In genomic region chr12:120539303-120539702, GRCh38 we compare ENCODE assay signal across 8 cellular contexts. TPM values are rescaled to one million over a fixed set of nuclear protein-coding genes. Genes with fewer than 3 reads are reported as not detected.
DNase-seq lines count a peak whose midpoint lies in the region; ATAC-seq and TF ChIP-seq lines count a peak whose summit lies in the region.

No MANE protein-coding gene starts in this region.

- H3K36me3 ChIP-seq in osteoblast (ENCODE audit: insufficient read depth, low read length) (peaks cover 8% of the 10 kb centered on the region), Caco-2 (ENCODE audit: control insufficient read depth, insufficient read depth, low read length) (0 out of 2 replicates have a peak, but pooled peaks cover 2% of the 10 kb centered on the region)

- POLR2A ChIA-PET in RWPE1 (lab: Yijun Ruan, JAX; ENCODE audit: low non-redundant PET) (interaction anchor here (0.6 kb wide), 1 partner anchor 17 kb away, joined by 7 read pairs; no protein-coding TSS in a partner anchor), Caco-2 (lab: Charles Lee) (interaction anchor here (0.6 kb wide), 1 partner anchor 222 kb away, joined by 3 read pairs; no protein-coding TSS in a partner anchor)

- H3K27ac Mint-ChIP-seq in endothelial cell (ENCODE audit: unreplicated experiment) (peak overlapping the region; percentile 48), Caco-2 (ENCODE audit: unreplicated experiment) (no peak overlapping the region), progenitor cell of endocrine pancreas (no peak overlapping the region)

- H3K9me3 Mint-ChIP-seq in endothelial cell (ENCODE audit: unreplicated experiment) (no peaks in the 10 kb centered on the region), Caco-2 (ENCODE audit: unreplicated experiment) (no peaks in the 10 kb centered on the region), progenitor cell of endocrine pancreas (ENCODE audit: low read depth) (no peaks in the 10 kb centered on the region)

- H3K4me1 ChIP-seq in osteoblast (ENCODE audit: insufficient read depth, low read length) (peaks cover 59% of the 10 kb centered on the region), Caco-2 (peaks cover 34% of the 10 kb centered on the region)

- TF ChIP-seq CTCF in RWPE1 (conservative IDR thresholded peaks at IDR 0.05; ENCODE audit: low read depth) (no peak), endothelial cell (IDR thresholded peaks at IDR 0.05; ENCODE audit: unreplicated experiment) (no peak), osteoblast (IDR thresholded peaks at IDR 0.05; ENCODE audit: extremely low read depth, low read depth, low read length) (no peak), Caco-2 (IDR thresholded peaks at IDR 0.05; ENCODE audit: insufficient read depth in 1 of 2, low read depth in 1 of 2, low read length in 1 of 2, severe bottlenecking in 1 of 2, unreplicated experiment in 1 of 2) (no peak), progenitor cell of endocrine pancreas (IDR thresholded peaks at IDR 0.05; ENCODE audit: unreplicated experiment) (no peak)

- peaks cover 100% of the 10 kb centered on the region for H3K79me2 ChIP-seq in osteoblast (ENCODE audit: insufficient read depth, low read length)

- H3K27me3 ChIP-seq in osteoblast (ENCODE audit: insufficient read depth, low read length) (no peaks in the 10 kb centered on the region), Caco-2 (replicated peaks; ENCODE audit: control insufficient read depth, insufficient read depth, low read length) (no peaks in the 10 kb centered on the region)

- no TSS peak for BruUV-seq in Caco-2 (replicated peaks; lab: Mats Ljungman, UMichigan)

- H3K27ac ChIP-seq in RWPE1 (no peak overlapping the region), osteoblast (ENCODE audit: low read depth, low read length) (peak overlapping the region; percentile 58)

- CTCF ChIA-PET in RWPE1 (lab: Yijun Ruan, JAX) (interaction anchor here (0.5 to 0.8 kb wide), 2 partner anchors 12 to 174 kb away, joined by 3 read pairs; no protein-coding TSS in a partner anchor), Caco-2 (lab: Charles Lee) (interaction anchor here (1.2 kb wide), 1 partner anchor 10 kb away, joined by 3 read pairs; no protein-coding TSS in a partner anchor)

- DNase-seq in EH (ENCODE audit: low read depth): peak; percentile 25
- DNase-seq in RWPE1 (ENCODE audit: low spot score): peak; percentile 33
- no peak for DNase-seq in endothelial cell (ENCODE audit: low spot score)
- DNase-seq in osteoblast (ENCODE audit: insufficient read length, low spot score, missing footprints): no peak
- DNase-seq in Caco-2: no peak
- no peak for DNase-seq in NCI-H2107 (lab: John Stamatoyannopoulos, UW)
- DNase-seq in progenitor cell of endocrine pancreas (ENCODE audit: low spot score, unreplicated experiment): no peak

- peaks cover 3% of the 10 kb centered on the region for H3K36me3 Mint-ChIP-seq in endothelial cell (ENCODE audit: low read depth, unreplicated experiment)
- H3K36me3 Mint-ChIP-seq in Caco-2 (ENCODE audit: insufficient read depth, unreplicated experiment): peaks cover 65% of the 10 kb centered on the region
- peaks cover 12% of the 10 kb centered on the region for H3K36me3 Mint-ChIP-seq in progenitor cell of endocrine pancreas (ENCODE audit: insufficient read depth)

- peaks cover 35% of the 10 kb centered on the region for H3K4me1 Mint-ChIP-seq in endothelial cell (ENCODE audit: unreplicated experiment)
- H3K4me1 Mint-ChIP-seq in Caco-2 (ENCODE audit: low read depth, unreplicated experiment): peaks cover 7% of the 10 kb centered on the region
- H3K4me1 Mint-ChIP-seq in progenitor cell of endocrine pancreas (ENCODE audit: low read depth): peaks cover 40% of the 10 kb centered on the region

- H3K27me3 Mint-ChIP-seq in endothelial cell (ENCODE audit: unreplicated experiment): no peaks in the 10 kb centered on the region
- no peaks in the 10 kb centered on the region for H3K27me3 Mint-ChIP-seq in Caco-2 (ENCODE audit: insufficient read depth, unreplicated experiment)
- no peaks in the 10 kb centered on the region for H3K27me3 Mint-ChIP-seq in progenitor cell of endocrine pancreas

- H3K4me3 Mint-ChIP-seq in endothelial cell (ENCODE audit: unreplicated experiment) (no peak overlapping the region), Caco-2 (ENCODE audit: unreplicated experiment) (no peak overlapping the region), progenitor cell of endocrine pancreas (ENCODE audit: low read depth) (no peak overlapping the region)

- H3K4me2 ChIP-seq in osteoblast (ENCODE audit: insufficient read depth, low read length): peak overlapping the region; percentile 96

- intact Hi-C loops in Caco-2 (cut with micrococcal nuclease; ENCODE audit: unreplicated experiment): no loop called here

- H3K9me3 ChIP-seq in osteoblast (ENCODE audit: low read depth, low read length) (no peaks in the 10 kb centered on the region), Caco-2 (no peaks in the 10 kb centered on the region)

- no peak overlapping the region for H2AFZ ChIP-seq in osteoblast (ENCODE audit: low read length)

- H3K4me3 ChIP-seq in osteoblast (ENCODE audit: insufficient read depth, low read length) (no peak overlapping the region), Caco-2 (ENCODE audit: low read depth, low read length) (no peak overlapping the region)

- no peak for ATAC-seq in HG03439 (IDR thresholded peaks at IDR 0.05; ENCODE audit: unreplicated experiment)

- H4K20me1 ChIP-seq in osteoblast (ENCODE audit: insufficient read depth, low read length): peaks cover 91% of the 10 kb centered on the region

RNA-seq across cellular contexts. Expression of gene RNF10, which starts 5.1 kb away (rescaled TPM):
- 157 TPM for total RNA-seq in endothelial cell (ENCODE audit: unreplicated experiment)
- total RNA-seq in osteoblast: 117 and 122 TPM in 2 replicates
- 133 and 164 TPM in 2 replicates for total RNA-seq in Caco-2 (2022)
- total RNA-seq in progenitor cell of endocrine pancreas: 167 and 171 TPM in 2 replicates

RNA-seq across cellular contexts. Expression of gene COQ5, which starts 10.3 kb away (rescaled TPM):
- 27.2 TPM for total RNA-seq in endothelial cell (ENCODE audit: unreplicated experiment)
- 15.2 and 19.2 TPM in 2 replicates for total RNA-seq in osteoblast
- 20.7 and 20.9 TPM in 2 replicates for total RNA-seq in Caco-2 (2022)
- total RNA-seq in progenitor cell of endocrine pancreas: 33.3 and 36.2 TPM in 2 replicates

RNA-seq across cellular contexts. Expression of gene POP5, which starts 41.9 kb away (rescaled TPM):
- 17.8 TPM for total RNA-seq in endothelial cell (ENCODE audit: unreplicated experiment)
- 19.4 and 26.8 TPM in 2 replicates for total RNA-seq in osteoblast
- 49.5 and 53.9 TPM in 2 replicates for total RNA-seq in Caco-2 (2022)
- 51.6 and 59.7 TPM in 2 replicates for total RNA-seq in progenitor cell of endocrine pancreas

RNA-seq across cellular contexts. Expression of gene DYNLL1, which starts 43.4 kb away (rescaled TPM):
- total RNA-seq in endothelial cell (ENCODE audit: unreplicated experiment) (392 TPM), osteoblast (162 and 168 TPM in 2 replicates), Caco-2 (2022) (323 and 324 TPM in 2 replicates), progenitor cell of endocrine pancreas (356 and 386 TPM in 2 replicates)

Comparison
In these comparisons a context has a peak if more than half of its experiments do, and no peak if none do; other contexts are left out.
1. DNase-seq: peak in EH (single experiment) and RWPE1 (single experiment); none in endothelial cell (single experiment), osteoblast (single experiment), Caco-2 (0 of 2), NCI-H2107 (single experiment) and progenitor cell of endocrine pancreas (single experiment).